ENCODE assay signal across 17 cellular contexts in the genomic region with DNA sequence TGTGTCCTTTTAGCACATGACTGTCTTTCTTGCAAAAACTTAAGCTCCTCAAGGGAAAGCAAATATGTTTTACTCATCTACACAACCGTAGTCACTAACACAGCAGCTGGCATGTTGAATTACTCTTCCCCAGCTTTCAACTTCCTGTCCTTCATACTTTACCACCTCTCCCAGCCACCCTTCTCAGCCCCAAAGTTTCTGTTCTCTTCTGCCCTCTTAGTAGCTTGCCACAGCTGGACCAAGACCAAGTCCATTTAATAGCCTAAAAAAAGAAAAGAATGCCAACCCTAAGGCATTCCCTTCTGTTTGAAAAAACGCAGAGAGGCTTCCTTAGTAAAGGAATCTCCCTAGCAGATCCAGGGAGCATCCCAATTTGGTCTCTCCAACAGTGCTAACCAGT. TPM values are rescaled to one million over a fixed set of nuclear protein-coding genes. Genes with fewer than 3 reads are reported as not detected.
"Had no signal": no experiment of that assay in that cellular context is flagged by ENCODE, and none has a peak within 500 bp of the region (broad histone marks: within the 10 kb centered on the region; RNA-seq: fewer than 3 reads in every experiment).

No MANE protein-coding gene starts in this region.

- H3K4me1 ChIP-seq: psoas muscle, right lobe of liver had no signal

- H3K27ac Mint-ChIP-seq: activated CD4-positive, alpha-beta T cell treated with anti-CD3 and anti-CD28 coated beads for 36 hours; activated CD8-positive, alpha-beta T cell treated with anti-CD3 and anti-CD28 coated beads for 36 hours; activated naive CD4-positive, alpha-beta T cell treated with anti-CD3 and anti-CD28 coated beads, Interleukin-2, amount 50 U/mL, for 72 hours; endodermal cell; nephron progenitor cell; stimulated activated naive CD8-positive, alpha-beta T cell treated with anti-CD3 and anti-CD28 coated beads, Interleukin-15, Interleukin-2, amounts not matched to agents 100 ng/mL and 50 ng/mL, for 24 hours; T-helper 17 cell had no signal

- H3K4me3 ChIP-seq: dorsolateral prefrontal cortex, psoas muscle, right lobe of liver, thoracic aorta had no signal

- FAIRE-seq: frontal cortex had no signal

- H3K36me3 Mint-ChIP-seq: activated naive CD4-positive, alpha-beta T cell treated with anti-CD3 and anti-CD28 coated beads, Interleukin-2, amount 50 U/mL, for 72 hours had no signal

- H3K27me3 ChIP-seq: right lobe of liver had no signal

- H3K27ac ChIP-seq: dorsolateral prefrontal cortex, psoas muscle, right lobe of liver, thoracic aorta had no signal

- ATAC-seq: activated CD4-positive, alpha-beta T cell treated with anti-CD3 and anti-CD28 coated beads for 36 hours; activated CD8-positive, alpha-beta T cell treated with anti-CD3 and anti-CD28 coated beads for 36 hours; activated naive CD4-positive, alpha-beta T cell treated with anti-CD3 and anti-CD28 coated beads, Interleukin-2, amount 50 U/mL, for 72 hours; activated T-cell treated with anti-CD3 and anti-CD28 coated beads, Interleukin-2, amount 50 U/mL, for 4 hours; esophagus mucosa; psoas muscle; right lobe of liver; T-helper 17 cell had no signal

- H3K36me3 ChIP-seq: right lobe of liver, thoracic aorta had no signal

- DNase-seq: activated CD4-positive, alpha-beta T cell treated with anti-CD3 and anti-CD28 coated beads for 36 hours; activated CD8-positive, alpha-beta T cell treated with anti-CD3 and anti-CD28 coated beads for 36 hours; activated effector memory CD4-positive, alpha-beta T cell treated with anti-CD3 and anti-CD28 coated beads, Interleukin-2, amount 50 U/mL, for 16 hours; activated T-cell treated with anti-CD3 and anti-CD28 coated beads, Interleukin-2, amount 50 U/mL, for 4 hours; amygdala; dorsolateral prefrontal cortex; endodermal cell; head of caudate nucleus; nephron progenitor cell; psoas muscle; right lobe of liver; T-helper 17 cell had no signal

- H3K4me1 Mint-ChIP-seq: endodermal cell, nephron progenitor cell had no signal

- H3K27me3 Mint-ChIP-seq: activated CD4-positive, alpha-beta T cell treated with anti-CD3 and anti-CD28 coated beads for 36 hours; activated CD8-positive, alpha-beta T cell treated with anti-CD3 and anti-CD28 coated beads for 36 hours; T-helper 17 cell had no signal

- H3K9me3 Mint-ChIP-seq: activated CD8-positive, alpha-beta T cell treated with anti-CD3 and anti-CD28 coated beads for 36 hours; activated naive CD4-positive, alpha-beta T cell treated with anti-CD3 and anti-CD28 coated beads, Interleukin-2, amount 50 U/mL, for 72 hours; activated T-cell treated with anti-CD3 and anti-CD28 coated beads, Interleukin-2, amount 50 U/mL, for 4 hours; stimulated activated naive CD8-positive, alpha-beta T cell treated with anti-CD3 and anti-CD28 coated beads, Interleukin-15, Interleukin-2, amounts not matched to agents 100 ng/mL and 50 ng/mL, for 24 hours had no signal

- H3K4me3 Mint-ChIP-seq: activated CD4-positive, alpha-beta T cell treated with anti-CD3 and anti-CD28 coated beads for 36 hours; activated CD8-positive, alpha-beta T cell treated with anti-CD3 and anti-CD28 coated beads for 36 hours; activated T-cell treated with anti-CD3 and anti-CD28 coated beads, Interleukin-2, amount 50 U/mL, for 4 hours; endodermal cell; nephron progenitor cell; stimulated activated naive CD8-positive, alpha-beta T cell treated with anti-CD3 and anti-CD28 coated beads, Interleukin-15, Interleukin-2, amounts not matched to agents 100 ng/mL and 50 ng/mL, for 24 hours; T-helper 17 cell had no signal

- H3K9me3 ChIP-seq: psoas muscle, right lobe of liver, thoracic aorta had no signal

RNA-seq across cellular contexts. Expression of gene SRPX2, which starts 36.8 kb away (rescaled TPM):
- total RNA-seq: activated CD4-positive, alpha-beta T cell treated with anti-CD3 and anti-CD28 coated beads for 36 hours; activated CD8-positive, alpha-beta T cell treated with anti-CD3 and anti-CD28 coated beads for 36 hours; activated naive CD4-positive, alpha-beta T cell treated with anti-CD3 and anti-CD28 coated beads, Interleukin-2, amount 50 U/mL, for 72 hours; activated T-cell treated with anti-CD3 and anti-CD28 coated beads, Interleukin-2, amount 50 U/mL, for 4 hours; T-helper 17 cell had no signal

RNA-seq across cellular contexts. Expression of gene SYTL4, which starts 51.2 kb away (rescaled TPM):
- total RNA-seq: activated CD4-positive, alpha-beta T cell treated with anti-CD3 and anti-CD28 coated beads for 36 hours; activated CD8-positive, alpha-beta T cell treated with anti-CD3 and anti-CD28 coated beads for 36 hours; activated naive CD4-positive, alpha-beta T cell treated with anti-CD3 and anti-CD28 coated beads, Interleukin-2, amount 50 U/mL, for 72 hours had no signal
